ENCODE assay signal across 9 cellular contexts in the genomic region with DNA sequence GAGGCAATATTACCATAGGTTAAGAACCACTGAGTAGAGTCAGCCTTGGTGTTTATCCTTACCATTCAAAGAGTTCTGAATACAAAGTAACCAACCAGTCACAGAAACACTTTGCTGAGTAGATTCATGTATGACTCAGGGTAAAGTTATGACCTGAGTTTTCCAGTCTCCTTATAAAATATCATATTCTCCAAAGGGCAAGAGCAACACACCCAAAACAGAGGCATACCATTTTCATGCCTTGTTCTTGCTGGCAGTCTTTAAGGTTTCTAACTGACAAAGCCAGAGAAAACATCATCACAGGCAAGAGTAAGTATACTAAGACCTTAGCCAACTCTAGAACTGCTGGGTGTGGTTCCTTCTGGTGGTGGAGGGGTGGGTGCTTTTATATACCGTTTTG. TPM values are rescaled to one million over a fixed set of nuclear protein-coding genes. Genes with fewer than 3 reads are reported as not detected.
DNase-seq lines count a peak whose midpoint lies in the region; FAIRE-seq lines count a peak whose summit lies in the region.
"Had no signal": no experiment of that assay in that cellular context is flagged by ENCODE, and none has a peak within 500 bp of the region (broad histone marks: within the 10 kb centered on the region; RNA-seq: fewer than 3 reads in every experiment).

No MANE protein-coding gene starts in this region.

- H3K4me1 ChIP-seq in esophagus (ENCODE audit: control insufficient read depth in 2 of 2, insufficient read depth in 2 of 2, low read length in 1 of 2) (peaks cover 0 to 11% of the 10 kb centered on the region in 2 donors), skeletal muscle satellite cell (ENCODE audit: control insufficient read depth, insufficient read depth, low read length) (peaks cover 65% of the 10 kb centered on the region), HAP-1 (peaks cover 28% of the 10 kb centered on the region)

- no peaks in the 10 kb centered on the region for H3K27me3 ChIP-seq in esophagus (ENCODE audit: control insufficient read depth in 1 of 2, insufficient read depth in 2 of 2, low read length in 2 of 2)
- no peaks in the 10 kb centered on the region for H3K27me3 ChIP-seq in skeletal muscle satellite cell (ENCODE audit: control insufficient read depth, insufficient read depth, low read length)
- no peaks in the 10 kb centered on the region for H3K27me3 ChIP-seq in HAP-1 (ENCODE audit: low read depth)
- H3K27me3 ChIP-seq: neutrophil had no signal

- WGBS in esophagus, 2 donors: 7 to 14% methylated on average over 1 of the region's 1 CpG

- H3K4me3 ChIP-seq in esophagus (ENCODE audit: low read depth in 1 of 2, low read length in 2 of 2): no peak overlapping the region
- H3K4me3 ChIP-seq in skeletal muscle satellite cell (ENCODE audit: low read length): peak overlapping the region; percentile 46
- no peak overlapping the region for H3K4me3 ChIP-seq in HAP-1

- peak overlapping the region; percentile 82 for H3K4me2 ChIP-seq in skeletal muscle satellite cell (ENCODE audit: low read length)

- H3K9ac ChIP-seq in skeletal muscle satellite cell (ENCODE audit: low read depth, low read length): peak overlapping the region; percentile 49

- peak overlapping the region; percentile 66 to 85 for H3K27ac ChIP-seq in esophagus (ENCODE audit: low read depth in 2 of 2, low read length in 1 of 2)
- H3K27ac ChIP-seq: neutrophil had no signal

- peak; percentile 72 for FAIRE-seq in RCC 7860 (lab: Jason Lieb, UNC)

- no peaks in the 10 kb centered on the region for H3K36me3 ChIP-seq in esophagus (ENCODE audit: control insufficient read depth in 2 of 2, insufficient read depth in 2 of 2, low read length in 1 of 2)
- peaks cover 5% of the 10 kb centered on the region for H3K36me3 ChIP-seq in skeletal muscle satellite cell (ENCODE audit: insufficient read depth, low read length)
- peaks cover 5% of the 10 kb centered on the region for H3K36me3 ChIP-seq in HAP-1 (replicated peaks)
- H3K36me3 ChIP-seq: neutrophil had no signal

- in situ Hi-C loops in HAP-1 (cut with MboI; ENCODE audit: low sequenced_read_pairs): loop anchor here (25.0 kb wide), 1 partner anchor 756 kb away; a partner anchor contains a TSS

- peak; percentile 96 for DNase-seq in ELR (ENCODE audit: low read depth)
- peak; percentile 82 for DNase-seq in RCC 7860 (ENCODE audit: low spot score)
- no peak for DNase-seq in globus pallidus (ENCODE audit: low spot score)
- no peak for DNase-seq in activated effector memory CD4-positive, alpha-beta T cell treated with anti-CD3 and anti-CD28 coated beads, Interleukin-2, amount 50 U/mL, for 16 hours
- DNase-seq in HAP-1 (ENCODE audit: low spot score in 2 of 2): no peak
- DNase-seq: cortex of kidney had no signal

- no peaks in the 10 kb centered on the region for H3K9me3 ChIP-seq in esophagus (ENCODE audit: control insufficient read depth in 2 of 2, insufficient read depth in 1 of 2, low read depth in 1 of 2, low read length in 1 of 2)
- H3K9me3 ChIP-seq in skeletal muscle satellite cell (replicated peaks; ENCODE audit: low read length): no peaks in the 10 kb centered on the region
- H3K9me3 ChIP-seq in HAP-1: no peaks in the 10 kb centered on the region
- H3K9me3 ChIP-seq: neutrophil had no signal

RNA-seq across cellular contexts. Expression of a gene that starts 3.2 kb away (rescaled TPM):
- 10 to 100 TPM; 13.7 to 16.9 TPM for polyA plus RNA-seq in esophagus
- 119 and 152 TPM in 2 replicates for total RNA-seq in skeletal muscle satellite cell (2012; rRNA removed)

RNA-seq across cellular contexts. Expression of a gene that starts 13.3 kb away (rescaled TPM):
- polyA plus RNA-seq in esophagus: 10 to 100 TPM; 45.2 to 46.3 TPM
- 57.9 and 63.1 TPM in 2 replicates for total RNA-seq in skeletal muscle satellite cell (2012; rRNA removed)

RNA-seq across cellular contexts. Expression of a gene that starts 53.8 kb away (rescaled TPM):
- polyA plus RNA-seq in esophagus: 1 to 10 TPM; 3.1 to 8.9 TPM
- 10.3 and 11.7 TPM in 2 replicates for total RNA-seq in skeletal muscle satellite cell (2012; rRNA removed)

Comparison
In these comparisons a context has a peak if more than half of its experiments do, and no peak if none do; other contexts are left out.
1. DNase-seq: peak in ELR (single experiment) and RCC 7860 (single experiment); none in globus pallidus (single experiment), activated effector memory CD4-positive, alpha-beta T cell treated with anti-CD3 and anti-CD28 coated beads, Interleukin-2, amount 50 U/mL, for 16 hours (single experiment) and HAP-1 (0 of 2).